20 cellular contexts compared by ENCODE assay signal in genomic region chr12:130076752-130077151, GRCh38.
A peak's percentile ranks its signal among the peaks of the same experiment; 100 is the strongest.
DNase-seq lines count a peak whose midpoint lies in the region; ATAC-seq and TF ChIP-seq lines count a peak whose summit lies in the region.
"Had no signal": no experiment of that assay in that cellular context is flagged by ENCODE, and none has a peak within 500 bp of the region (broad histone marks: within the 10 kb centered on the region; RNA-seq: fewer than 3 reads in every experiment).

No MANE protein-coding gene starts in this region.

- H2AFZ ChIP-seq in osteoblast (ENCODE audit: low read length), result no peak overlapping the region
- H2AFZ ChIP-seq: GM23248 had no signal

- intact Hi-C loops in CD8-positive, alpha-beta T cell (cut with DNase I, micrococcal nuclease), result no loop called here

- H3K9me3 Mint-ChIP-seq in CD8-positive, alpha-beta T cell, result peaks cover 4% of the 10 kb centered on the region

- no peaks in the 10 kb centered on the region for H3K9me3 ChIP-seq in CD8-positive, alpha-beta T cell (ENCODE audit: low read length)
- H3K9me3 ChIP-seq in osteoblast (ENCODE audit: low read depth, low read length), result no peaks in the 10 kb centered on the region
- H3K9me3 ChIP-seq: HAP-1, SK-N-SH had no signal

- H3K4me3 ChIP-seq in CD8-positive, alpha-beta T cell (ENCODE audit: low read depth, low read length), result no peak overlapping the region
- no peak overlapping the region for H3K4me3 ChIP-seq in osteoblast (ENCODE audit: insufficient read depth, low read length)
- H3K4me3 ChIP-seq: GM23248, HAP-1 had no signal

- H4K20me1 ChIP-seq in osteoblast (ENCODE audit: insufficient read depth, low read length), result no peaks in the 10 kb centered on the region

- no peaks in the 10 kb centered on the region for H3K36me3 ChIP-seq in CD8-positive, alpha-beta T cell (ENCODE audit: insufficient read depth, low read length)
- H3K36me3 ChIP-seq in osteoblast (ENCODE audit: insufficient read depth, low read length), result no peaks in the 10 kb centered on the region
- H3K36me3 ChIP-seq: HAP-1 had no signal

- CTCF ChIA-PET in CD8-positive, alpha-beta T cell (lab: Charles Lee), result no interaction called here

- POLR2A ChIA-PET in CD8-positive, alpha-beta T cell (lab: Charles Lee), result no interaction called here

- TF ChIP-seq CTCF in CD8-positive, alpha-beta T cell (IDR thresholded peaks at IDR 0.05), result no peak
- no peak for TF ChIP-seq CTCF in osteoblast (IDR thresholded peaks at IDR 0.05; ENCODE audit: extremely low read depth, low read depth, low read length)

- H3K27ac ChIP-seq in CD8-positive, alpha-beta T cell (ENCODE audit: low read depth, low read length), result no peak overlapping the region
- H3K27ac ChIP-seq in osteoblast (ENCODE audit: low read depth, low read length), result no peak overlapping the region
- H3K27ac ChIP-seq: GM23248, KMS-11 had no signal

- no peaks in the 10 kb centered on the region for H3K79me2 ChIP-seq in osteoblast (ENCODE audit: insufficient read depth, low read length)

- no peak overlapping the region for H3K27ac Mint-ChIP-seq in CD8-positive, alpha-beta T cell

- peaks cover 2% of the 10 kb centered on the region for H3K27me3 Mint-ChIP-seq in CD8-positive, alpha-beta T cell (ENCODE audit: low read depth)

- no peak for ATAC-seq in CD8-positive, alpha-beta T cell
- ATAC-seq in GM18519 (IDR thresholded peaks at IDR 0.05; ENCODE audit: low FRiP score, unreplicated experiment), result no peak

- peak overlapping the region; percentile 23 for H3K4me3 Mint-ChIP-seq in CD8-positive, alpha-beta T cell

- peaks cover 11% of the 10 kb centered on the region for H3K4me1 Mint-ChIP-seq in CD8-positive, alpha-beta T cell (ENCODE audit: low read depth)

- no peaks in the 10 kb centered on the region for H3K27me3 ChIP-seq in CD8-positive, alpha-beta T cell (ENCODE audit: insufficient read depth, low read length)
- no peaks in the 10 kb centered on the region for H3K27me3 ChIP-seq in osteoblast (ENCODE audit: insufficient read depth, low read length)

- DNase-seq in NCI-H748 (lab: John Stamatoyannopoulos, UW; ENCODE audit: unreplicated experiment) (peak; percentile 17), NCI-H748 treated with DMSO at 0.1 percent for 48 hours (lab: John Stamatoyannopoulos, UW) (no peak), UCSD-AML1 (lab: John Stamatoyannopoulos, UW; ENCODE audit: unreplicated experiment) (peak; percentile 26), osteoblast (ENCODE audit: insufficient read length, low spot score, missing footprints) (peak; percentile 70), NCI-H524 (lab: John Stamatoyannopoulos, UW) (no peak)
- DNase-seq in CD8-positive, alpha-beta T cell, result no peak
- DNase-seq: 8988T; COR-L47; GM23248; NCI-H1092 treated with DMSO at 0.1 percent for 48 hours; NCI-H1436 treated with DMSO at 0.1 percent for 48 hours; NCI-H1930; NCI-H226; NCI-H526; NK-92 treated with Interleukin-12 subunit alpha and Interleukin-12 subunit beta, amount 100 ng/mL, for 24 hours; SIG-M5; SK-N-SH had no signal

- H3K36me3 Mint-ChIP-seq in CD8-positive, alpha-beta T cell, result no peaks in the 10 kb centered on the region

- no peaks in the 10 kb centered on the region for H3K4me1 ChIP-seq in CD8-positive, alpha-beta T cell (ENCODE audit: insufficient read depth, low read length)
- no peaks in the 10 kb centered on the region for H3K4me1 ChIP-seq in osteoblast (ENCODE audit: insufficient read depth, low read length)
- H3K4me1 ChIP-seq: HAP-1 had no signal

- no peak overlapping the region for H3K4me2 ChIP-seq in osteoblast (ENCODE audit: insufficient read depth, low read length)
- H3K4me2 ChIP-seq: KMS-11, SK-N-SH had no signal

Comparison
In these comparisons a context has a peak if more than half of its experiments do, and no peak if none do; other contexts are left out.
1. DNase-seq: peak in NCI-H748 (single experiment), UCSD-AML1 (single experiment) and osteoblast (single experiment); none in NCI-H748 treated with DMSO at 0.1 percent for 48 hours (single experiment), CD8-positive, alpha-beta T cell (0 of 7) and NCI-H524 (0 of 2).